ENCODE assay signal across 9 cellular contexts in genomic region chr5:124735169-124735858, GRCh38. TPM values are rescaled to one million over a fixed set of nuclear protein-coding genes. Genes with fewer than 3 reads are reported as not detected.
DNase-seq lines count a peak whose midpoint lies in the region; ATAC-seq and TF ChIP-seq lines count a peak whose summit lies in the region.
"Had no signal": no experiment of that assay in that cellular context is flagged by ENCODE, and none has a peak within 500 bp of the region (broad histone marks: within the 10 kb centered on the region; RNA-seq: fewer than 3 reads in every experiment).

No MANE protein-coding gene starts in this region.

- H3K23ac ChIP-seq in H9 (ENCODE audit: insufficient read length, low read depth, low read length) = no peak overlapping the region

- H3K9ac ChIP-seq in H9 (ENCODE audit: extremely low read depth, insufficient read length, low read length) = no peak overlapping the region
- H3K9ac ChIP-seq in adipocyte (ENCODE audit: low read length) = peak overlapping the region; percentile 73
- H3K9ac ChIP-seq in iPS-20b (ENCODE audit: low read depth, low read length) = peak overlapping the region; percentile 67; the same call in 1 of the 2 replicates
- peak overlapping the region in 1 of 2 donors; percentile 6 for H3K9ac ChIP-seq in stomach smooth muscle (ENCODE audit: low read length in 2 of 2)

- no peak overlapping the region for H2BK5ac ChIP-seq in H9 (ENCODE audit: insufficient read length, low read length)

- no peak overlapping the region for H4K5ac ChIP-seq in H9 (ENCODE audit: insufficient read length, low read depth, low read length)

- no peak overlapping the region for H3T11ph ChIP-seq in H9 (ENCODE audit: low read length)

- H3K14ac ChIP-seq in H9 (ENCODE audit: insufficient read depth, low read length) = no peak overlapping the region

- H3K4me2 ChIP-seq in H9 (ENCODE audit: insufficient read depth, insufficient read length, low read length) = peak overlapping the region; percentile 13

- H3K27ac Mint-ChIP-seq in H9 = peak overlapping the region; percentile 69 to 97 (median 90)
- no peak overlapping the region for H3K27ac Mint-ChIP-seq in activated CD4-positive, alpha-beta memory T cell treated with anti-CD3 and anti-CD28 coated beads for 36 hours
- H3K27ac Mint-ChIP-seq in activated CD8-positive, alpha-beta T cell treated with anti-CD3 and anti-CD28 coated beads for 36 hours = no peak overlapping the region

- intact Hi-C loops in activated CD4-positive, alpha-beta memory T cell treated with anti-CD3 and anti-CD28 coated beads for 36 hours (cut with micrococcal nuclease) = no loop called here
- intact Hi-C loops in activated CD8-positive, alpha-beta T cell treated with anti-CD3 and anti-CD28 coated beads for 36 hours (cut with micrococcal nuclease) = no loop called here

- no peak overlapping the region for H3K27ac ChIP-seq in H9 (ENCODE audit: insufficient read length, low read depth, low read length)
- H3K27ac ChIP-seq in iPS-20b (ENCODE audit: low read length) = peak overlapping the region; percentile 52
- H3K27ac ChIP-seq in stomach smooth muscle (ENCODE audit: low read length) = peak overlapping the region; percentile 13

- peak overlapping the region; percentile 75 for H3K4me3 ChIP-seq in adipocyte (ENCODE audit: low read length)
- H3K4me3 ChIP-seq in iPS-20b (ENCODE audit: low read length) = peak overlapping the region; percentile 87
- H3K4me3 ChIP-seq in stomach smooth muscle (ENCODE audit: low read length in 2 of 2) = peak overlapping the region; percentile 52 to 67

- CTCF ChIA-PET in activated CD4-positive, alpha-beta memory T cell treated with anti-CD3 and anti-CD28 coated beads for 36 hours (lab: Charles Lee) = no interaction called here
- CTCF ChIA-PET in activated CD8-positive, alpha-beta T cell treated with anti-CD3 and anti-CD28 coated beads for 36 hours (lab: Charles Lee) = no interaction called here

- POLR2A ChIA-PET in activated CD4-positive, alpha-beta memory T cell treated with anti-CD3 and anti-CD28 coated beads for 36 hours (lab: Charles Lee) = no interaction called here
- POLR2A ChIA-PET in activated CD8-positive, alpha-beta T cell treated with anti-CD3 and anti-CD28 coated beads for 36 hours (lab: Charles Lee) = no interaction called here

- H4K8ac ChIP-seq in H9 (replicated peaks; ENCODE audit: insufficient read length, low read depth, low read length) = no peak overlapping the region

- no peak overlapping the region for H2BK120ac ChIP-seq in H9 (ENCODE audit: low read depth, low read length, poor library complexity, severe bottlenecking)

- peaks cover 40% of the 10 kb centered on the region; the same call in 1 of the 2 replicates for H3K79me2 ChIP-seq in H9 (ENCODE audit: insufficient read depth, low read length)

- H4K91ac ChIP-seq in H9 (ENCODE audit: insufficient read length, low read depth, low read length) = no peak overlapping the region

- H2BK12ac ChIP-seq in H9 (ENCODE audit: insufficient read length, low read depth, low read length) = no peak overlapping the region

- no peak for TF ChIP-seq CTCF in H9 (conservative IDR thresholded peaks at IDR 0.05)
- no peak for TF ChIP-seq CTCF in activated CD8-positive, alpha-beta T cell treated with anti-CD3 and anti-CD28 coated beads for 36 hours (IDR thresholded peaks at IDR 0.05)

- no CpG with 5 or more reads among the region's 24 CpGs for WGBS in H9 (ENCODE audit: extremely low coverage, insufficient read length, low lambda C conversion rate)

- H3K36me3 Mint-ChIP-seq in H9 (ENCODE audit: insufficient read depth in 1 of 3, low read depth in 3 of 3) = no peaks in the 10 kb centered on the region
- H3K36me3 Mint-ChIP-seq in activated CD4-positive, alpha-beta memory T cell treated with anti-CD3 and anti-CD28 coated beads for 36 hours = no peaks in the 10 kb centered on the region
- no peaks in the 10 kb centered on the region for H3K36me3 Mint-ChIP-seq in activated CD8-positive, alpha-beta T cell treated with anti-CD3 and anti-CD28 coated beads for 36 hours (ENCODE audit: low read depth)

- H3K27me3 Mint-ChIP-seq in H9 (ENCODE audit: low read depth) = no peaks in the 10 kb centered on the region
- peaks cover 30% of the 10 kb centered on the region for H3K27me3 Mint-ChIP-seq in activated CD4-positive, alpha-beta memory T cell treated with anti-CD3 and anti-CD28 coated beads for 36 hours
- peaks cover 32% of the 10 kb centered on the region for H3K27me3 Mint-ChIP-seq in activated CD8-positive, alpha-beta T cell treated with anti-CD3 and anti-CD28 coated beads for 36 hours

- ATAC-seq in activated CD8-positive, alpha-beta T cell treated with anti-CD3 and anti-CD28 coated beads for 36 hours = no peak
- no peak for ATAC-seq in GM21390 (IDR thresholded peaks at IDR 0.05; ENCODE audit: unreplicated experiment)

- H3K4me1 Mint-ChIP-seq in H9 = peaks cover 6 to 38% of the 10 kb centered on the region in 2 experiments
- no peaks in the 10 kb centered on the region for H3K4me1 Mint-ChIP-seq in activated CD4-positive, alpha-beta memory T cell treated with anti-CD3 and anti-CD28 coated beads for 36 hours (ENCODE audit: low read depth)
- H3K4me1 Mint-ChIP-seq in activated CD8-positive, alpha-beta T cell treated with anti-CD3 and anti-CD28 coated beads for 36 hours (ENCODE audit: low read depth) = no peaks in the 10 kb centered on the region

- H3K9me3 ChIP-seq in H9 (ENCODE audit: control insufficient read depth, low read depth, low read length) (no peaks in the 10 kb centered on the region), adipocyte (ENCODE audit: control insufficient read depth, low read length) (no peaks in the 10 kb centered on the region), iPS-20b (ENCODE audit: insufficient read depth, low read depth, low read length) (no peaks in the 10 kb centered on the region), stomach smooth muscle (ENCODE audit: control insufficient read depth in 2 of 2, low read length in 2 of 2) (no peaks in the 10 kb centered on the region)

- H3K79me1 ChIP-seq in H9 (ENCODE audit: insufficient read depth, low read depth, low read length, poor library complexity, severe bottlenecking) = peaks cover 3% of the 10 kb centered on the region

- no peak overlapping the region for H3K56ac ChIP-seq in H9 (ENCODE audit: insufficient read length, low read depth, low read length)

- peak overlapping the region; percentile 9 to 58; a peak in 4 of 5 replicates for H3K4me3 Mint-ChIP-seq in H9
- no peak overlapping the region for H3K4me3 Mint-ChIP-seq in activated CD4-positive, alpha-beta memory T cell treated with anti-CD3 and anti-CD28 coated beads for 36 hours
- no peak overlapping the region for H3K4me3 Mint-ChIP-seq in activated CD8-positive, alpha-beta T cell treated with anti-CD3 and anti-CD28 coated beads for 36 hours

- no peak overlapping the region for H2AK5ac ChIP-seq in H9 (ENCODE audit: insufficient read length, low read length)

- no peak overlapping the region for H3K18ac ChIP-seq in H9 (ENCODE audit: insufficient read length, low read depth, low read length)

- H3K9me3 Mint-ChIP-seq in H9 = no peaks in the 10 kb centered on the region; a peak in 1 of 5 replicates
- no peaks in the 10 kb centered on the region for H3K9me3 Mint-ChIP-seq in activated CD4-positive, alpha-beta memory T cell treated with anti-CD3 and anti-CD28 coated beads for 36 hours
- H3K9me3 Mint-ChIP-seq in activated CD8-positive, alpha-beta T cell treated with anti-CD3 and anti-CD28 coated beads for 36 hours = no peaks in the 10 kb centered on the region

- H3K23me2 ChIP-seq in H9 (ENCODE audit: insufficient read length, low read depth, low read length, poor library complexity, severe bottlenecking) = no peaks in the 10 kb centered on the region

- H2AFZ ChIP-seq in H9 (ENCODE audit: low read length) = no peak overlapping the region

- no peak overlapping the region for H3K4ac ChIP-seq in H9 (ENCODE audit: low read depth, low read length)

- no peak overlapping the region for H2BK20ac ChIP-seq in H9 (ENCODE audit: low read depth, low read length, poor library complexity, severe bottlenecking)

- no peaks in the 10 kb centered on the region for H4K20me1 ChIP-seq in H9 (ENCODE audit: control insufficient read depth, insufficient read depth, insufficient read length)

- no peaks in the 10 kb centered on the region for H3K27me3 ChIP-seq in H9 (ENCODE audit: insufficient read depth, low read length)
- no peaks in the 10 kb centered on the region for H3K27me3 ChIP-seq in adipocyte (replicated peaks; ENCODE audit: control insufficient read depth, insufficient read depth, low read length)
- no peaks in the 10 kb centered on the region for H3K27me3 ChIP-seq in iPS-20b (ENCODE audit: insufficient read depth, low read length)
- no peaks in the 10 kb centered on the region for H3K27me3 ChIP-seq in stomach smooth muscle (ENCODE audit: control insufficient read depth in 1 of 2, insufficient read depth in 2 of 2, low read length in 2 of 2)

- DNase-seq in H9 (peak; percentile 73), adipocyte (ENCODE audit: low read depth) (peak; percentile 93), GDM1 (lab: John Stamatoyannopoulos, UW) (no peak)
- DNase-seq in activated CD4-positive, alpha-beta memory T cell treated with anti-CD3 and anti-CD28 coated beads for 36 hours = no peak
- DNase-seq in activated CD8-positive, alpha-beta T cell treated with anti-CD3 and anti-CD28 coated beads for 36 hours = no peak
- DNase-seq: stimulated activated naive CD4-positive, alpha-beta T cell treated with Interleukin-2 at 50 U/mL for 16 hours had no signal

- H3K36me3 ChIP-seq in adipocyte (ENCODE audit: control insufficient read depth, insufficient read depth, low read length, severe bottlenecking) (no peaks in the 10 kb centered on the region), iPS-20b (ENCODE audit: insufficient read depth, low read depth, low read length) (no peaks in the 10 kb centered on the region), stomach smooth muscle (ENCODE audit: control insufficient read depth in 2 of 2, insufficient read depth in 2 of 2, low read length in 2 of 2) (no peaks in the 10 kb centered on the region)

- no peak overlapping the region for H2BK15ac ChIP-seq in H9 (ENCODE audit: low read depth, low read length)

- H3K4me1 ChIP-seq in H9 (ENCODE audit: insufficient read depth, low read length) (peaks cover 25% of the 10 kb centered on the region; the same call in 1 of the 2 replicates), adipocyte (ENCODE audit: control insufficient read depth, insufficient read depth, low read length) (peaks cover 35% of the 10 kb centered on the region), iPS-20b (ENCODE audit: insufficient read depth, low read length) (peaks cover 82% of the 10 kb centered on the region), stomach smooth muscle (ENCODE audit: control insufficient read depth, insufficient read depth, low read length) (peaks cover 5% of the 10 kb centered on the region)

RNA-seq across cellular contexts. Expression of gene ZNF608, which starts 11.1 kb away (rescaled TPM):
- total RNA-seq in H9 (2021) = 63.7 and 67.0 TPM in 2 replicates
- total RNA-seq in activated CD4-positive, alpha-beta memory T cell treated with anti-CD3 and anti-CD28 coated beads for 36 hours = not detected
- not detected for total RNA-seq in activated CD8-positive, alpha-beta T cell treated with anti-CD3 and anti-CD28 coated beads for 36 hours

Comparison
In these comparisons a context has a peak if more than half of its experiments do, and no peak if none do; other contexts are left out.
1. DNase-seq: peak in H9 (single experiment) and adipocyte (single experiment); none in activated CD4-positive, alpha-beta memory T cell treated with anti-CD3 and anti-CD28 coated beads for 36 hours (single experiment), activated CD8-positive, alpha-beta T cell treated with anti-CD3 and anti-CD28 coated beads for 36 hours (single experiment) and GDM1 (single experiment).
2. H3K27ac Mint-ChIP-seq: peak in H9 (3 of 3); none in activated CD4-positive, alpha-beta memory T cell treated with anti-CD3 and anti-CD28 coated beads for 36 hours (single experiment) and activated CD8-positive, alpha-beta T cell treated with anti-CD3 and anti-CD28 coated beads for 36 hours (single experiment).
3. H3K4me3 Mint-ChIP-seq: peak in H9 (2 of 2); none in activated CD4-positive, alpha-beta memory T cell treated with anti-CD3 and anti-CD28 coated beads for 36 hours (single experiment) and activated CD8-positive, alpha-beta T cell treated with anti-CD3 and anti-CD28 coated beads for 36 hours (single experiment).
4. RNA of gene ZNF608, which starts 11.1 kb away (total RNA-seq): 63.7 to 67.0 TPM in H9; not detected in activated CD8-positive, alpha-beta T cell treated with anti-CD3 and anti-CD28 coated beads for 36 hours and not detected in activated CD4-positive, alpha-beta memory T cell treated with anti-CD3 and anti-CD28 coated beads for 36 hours; every median in the first group is over 10 times any median in the second.
5. Peak in every context shown above with its lines, with median percentiles within 50 percentile points of each other: H3K4me3 ChIP-seq.